8 cellular contexts compared by ENCODE assay signal in genomic region chr19:18419195-18419698, GRCh38. TPM values are rescaled to one million over a fixed set of nuclear protein-coding genes. Genes with fewer than 3 reads are reported as not detected.
DNase-seq lines count a peak whose midpoint lies in the region; ATAC-seq and TF ChIP-seq lines count a peak whose summit lies in the region.

Gene SSBP4, plus strand, starts transcription at chr19:18419398. Its CDS starts 251 bp downstream, at chr19:18419649.

- H3K27ac Mint-ChIP-seq in activated T-cell treated with anti-CD3 and anti-CD28 coated beads, Interleukin-2, amount 50 U/mL, for 24 hours = peak within 1 kb of the TSS; percentile 87
- peak within 1 kb of the TSS; percentile 52 to 76 for H3K27ac Mint-ChIP-seq in stimulated activated naive CD8-positive, alpha-beta T cell treated with anti-CD3 and anti-CD28 coated beads, Interleukin-15, amount 100 ng/mL, for 72 hours

- H4K20me1 ChIP-seq in OCI-LY1 (ENCODE audit: insufficient read depth, low read length) = no peaks in the 10 kb centered on the region

- H3K27me3 ChIP-seq in OCI-LY1 (ENCODE audit: insufficient read depth, low read length) = no peaks in the 10 kb centered on the region

- peak within 1 kb of the TSS; percentile 87 for H3K4me3 Mint-ChIP-seq in activated T-cell treated with anti-CD3 and anti-CD28 coated beads, Interleukin-2, amount 50 U/mL, for 24 hours
- H3K4me3 Mint-ChIP-seq in stimulated activated naive CD8-positive, alpha-beta T cell treated with anti-CD3 and anti-CD28 coated beads, Interleukin-15, amount 100 ng/mL, for 72 hours = peak within 1 kb of the TSS; percentile 87

- H3K27ac ChIP-seq in OCI-LY1 (ENCODE audit: low read depth, low read length, poor library complexity, severe bottlenecking) = no peak within 1 kb of the TSS

- peak within 1 kb of the TSS; percentile 60 for H3K9ac ChIP-seq in OCI-LY1 (ENCODE audit: low read length)

- peaks cover 44% of the 10 kb centered on the region for H3K4me1 ChIP-seq in OCI-LY1 (ENCODE audit: insufficient read depth, low read length, severe bottlenecking)

- peak; percentile 98 for DNase-seq in 8988T
- peak; percentile 77 for DNase-seq in HK-2 (ENCODE audit: unreplicated experiment)
- DNase-seq in activated T-cell treated with anti-CD3 and anti-CD28 coated beads, Interleukin-2, amount 50 U/mL, for 24 hours = peak; percentile 83
- DNase-seq in erythroblast (lab: John Stamatoyannopoulos, UW) = peak; percentile 89 to 92
- DNase-seq in mucosa of gallbladder (ENCODE audit: low spot score) = peak; percentile 69
- DNase-seq in stimulated activated naive CD8-positive, alpha-beta T cell treated with anti-CD3 and anti-CD28 coated beads, Interleukin-15, amount 100 ng/mL, for 72 hours = peak; percentile 77 to 79

- H3K4me2 ChIP-seq in OCI-LY1 (ENCODE audit: low read length) = peak within 1 kb of the TSS; percentile 85

- H3K36me3 Mint-ChIP-seq in activated T-cell treated with anti-CD3 and anti-CD28 coated beads, Interleukin-2, amount 50 U/mL, for 24 hours (ENCODE audit: low read depth) = peaks cover 31% of the 10 kb centered on the region

- H3K27me3 Mint-ChIP-seq in activated T-cell treated with anti-CD3 and anti-CD28 coated beads, Interleukin-2, amount 50 U/mL, for 24 hours = peaks cover 40% of the 10 kb centered on the region
- peaks cover 38% of the 10 kb centered on the region for H3K27me3 Mint-ChIP-seq in stimulated activated naive CD8-positive, alpha-beta T cell treated with anti-CD3 and anti-CD28 coated beads, Interleukin-15, amount 100 ng/mL, for 72 hours

- no peaks in the 10 kb centered on the region for H3F3A ChIP-seq in OCI-LY1 (ENCODE audit: insufficient read depth, low read length)

- peak within 1 kb of the TSS; percentile 65 for H3K4me3 ChIP-seq in OCI-LY1 (ENCODE audit: low read depth, low read length, poor library complexity, severe bottlenecking)

- no peaks in the 10 kb centered on the region for H3K9me3 ChIP-seq in OCI-LY1 (ENCODE audit: low read length)

- H3K9me3 Mint-ChIP-seq in activated T-cell treated with anti-CD3 and anti-CD28 coated beads, Interleukin-2, amount 50 U/mL, for 24 hours = no peaks in the 10 kb centered on the region
- H3K9me3 Mint-ChIP-seq in stimulated activated naive CD8-positive, alpha-beta T cell treated with anti-CD3 and anti-CD28 coated beads, Interleukin-15, amount 100 ng/mL, for 72 hours = no peaks in the 10 kb centered on the region

- TF ChIP-seq CTCF in OCI-LY1 (IDR thresholded peaks at IDR 0.05; ENCODE audit: low read length) = no peak

- TF ChIP-seq POLR2A in erythroblast (IDR thresholded peaks at IDR 0.05; ENCODE audit: low read length) = no peak

- ATAC-seq in GM18502 (IDR thresholded peaks at IDR 0.05; ENCODE audit: poor library complexity, unreplicated experiment) = peak; percentile 44
- peak; percentile 69 for ATAC-seq in stimulated activated naive CD8-positive, alpha-beta T cell treated with anti-CD3 and anti-CD28 coated beads, Interleukin-15, amount 100 ng/mL, for 72 hours

- H3K9me2 ChIP-seq in OCI-LY1 (ENCODE audit: low read depth, low read length) = no peaks in the 10 kb centered on the region

- peaks cover 81% of the 10 kb centered on the region for H3K4me1 Mint-ChIP-seq in activated T-cell treated with anti-CD3 and anti-CD28 coated beads, Interleukin-2, amount 50 U/mL, for 24 hours (ENCODE audit: low read depth)
- H3K4me1 Mint-ChIP-seq in stimulated activated naive CD8-positive, alpha-beta T cell treated with anti-CD3 and anti-CD28 coated beads, Interleukin-15, amount 100 ng/mL, for 72 hours = peaks cover 91% of the 10 kb centered on the region

- H2AFZ ChIP-seq in OCI-LY1 (ENCODE audit: low read length) = no peak within 1 kb of the TSS

- H3K79me2 ChIP-seq in OCI-LY1 (ENCODE audit: insufficient read depth, low read length) = no peaks in the 10 kb centered on the region

- H3K36me3 ChIP-seq in OCI-LY1 (ENCODE audit: insufficient read depth, low read length) = no peaks in the 10 kb centered on the region

RNA-seq across cellular contexts. Expression of gene SSBP4, which starts in this region (rescaled TPM):
- 68.1 TPM for total RNA-seq in mucosa of gallbladder
